Comparison of ENCODE assay signal across 20 cellular contexts in the genomic region with DNA sequence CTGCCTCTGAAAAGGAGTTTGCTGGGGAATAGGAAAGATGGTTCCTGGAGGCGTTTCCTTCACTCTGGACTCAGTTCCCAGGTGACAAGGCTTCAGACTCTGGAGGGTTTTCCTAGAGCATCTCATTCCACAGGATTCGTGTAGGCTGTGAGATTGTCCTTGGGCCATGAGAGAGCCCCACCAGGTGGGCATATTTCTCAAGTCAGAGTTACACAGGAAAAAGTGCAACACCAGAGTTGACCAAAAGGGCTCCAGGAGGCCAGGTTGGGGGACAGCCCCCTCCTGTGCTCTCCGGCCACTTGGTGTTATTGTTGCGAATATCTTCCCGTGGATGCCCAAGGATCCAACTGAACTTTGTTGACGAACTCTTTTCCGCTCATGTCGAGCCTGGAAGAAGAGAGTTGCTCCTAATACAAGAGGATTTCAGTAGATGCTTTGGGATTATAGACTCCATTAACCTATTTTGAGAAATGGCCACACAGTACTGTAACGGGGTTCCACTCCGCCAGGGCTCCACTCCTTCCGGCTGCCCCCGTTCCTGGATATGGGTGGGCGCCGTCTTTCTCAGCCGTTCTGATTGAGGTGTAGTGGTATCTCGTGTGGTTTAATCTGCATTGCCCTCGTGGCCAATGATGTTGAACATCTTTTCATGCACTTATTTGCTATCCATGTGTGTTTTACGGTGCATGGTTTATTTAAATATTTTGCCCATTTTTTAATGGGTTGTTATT.
"Had no signal": no experiment of that assay in that cellular context is flagged by ENCODE, and none has a peak within 500 bp of the region (broad histone marks: within the 10 kb centered on the region; RNA-seq: fewer than 3 reads in every experiment).

No MANE protein-coding gene starts in this region.

- DNase-seq: activated CD4-positive, alpha-beta T cell treated with anti-CD3 and anti-CD28 coated beads, Interleukin-2, amount 50 U/mL, for 48 hours; activated CD8-positive, alpha-beta memory T cell treated with anti-CD3 and anti-CD28 coated beads, Interleukin-2, amount 50 U/mL, for 48 hours; activated effector memory CD4-positive, alpha-beta T cell treated with anti-CD3 and anti-CD28 coated beads, Interleukin-2, amount 50 U/mL, for 16 hours; activated T-cell treated with anti-CD3 and anti-CD28 coated beads, Interleukin-2, amount 50 U/mL, for 48 hours; foreskin fibroblast; left colon; lower lobe of right lung; midbrain; occipital lobe; retina; stimulated activated CD4-positive, alpha-beta T cell treated with anti-CD3 and anti-CD28 coated beads, Interleukin-12 subunit alpha, Interleukin-12 subunit beta, amount 100 ng/mL, for 4 hours; stimulated activated CD4-positive, alpha-beta T cell treated with anti-CD3 and anti-CD28 coated beads, Interleukin-1b, Interleukin-23, amount 100 ng/mL, for 48 hours; stimulated activated CD8-positive, alpha-beta memory T cell treated with anti-CD3 and anti-CD28 coated beads, Interleukin-4, amount 100 ng/mL, for 48 hours; stimulated activated naive CD4-positive, alpha-beta T cell had no signal

- H3K4me3 ChIP-seq: dorsolateral prefrontal cortex, lower lobe of right lung, tibial nerve, vagina had no signal

- H3K27ac ChIP-seq: dorsolateral prefrontal cortex, epithelial cell of prostate, lower lobe of right lung, tibial nerve, vagina had no signal

- H3K9me3 ChIP-seq: lower lobe of right lung, vagina had no signal

- H3K27me3 ChIP-seq: tibial nerve, vagina had no signal

- H3K9me3 Mint-ChIP-seq: activated naive CD4-positive, alpha-beta T cell treated with anti-CD3 and anti-CD28 coated beads, Interleukin-2, amount 50 U/mL, for 24 hours had no signal

- FAIRE-seq: TTC549 had no signal

- ATAC-seq: left colon, lower lobe of right lung had no signal

- H3K36me3 ChIP-seq: lower lobe of right lung, tibial nerve, vagina had no signal

- H3K4me3 Mint-ChIP-seq: activated naive CD4-positive, alpha-beta T cell treated with anti-CD3 and anti-CD28 coated beads, Interleukin-2, amount 50 U/mL, for 24 hours had no signal

- H3K27ac Mint-ChIP-seq: activated naive CD4-positive, alpha-beta T cell treated with anti-CD3 and anti-CD28 coated beads, Interleukin-2, amount 50 U/mL, for 24 hours had no signal

- H3K4me1 ChIP-seq: lower lobe of right lung, tibial nerve, vagina had no signal

- H3K36me3 Mint-ChIP-seq: activated naive CD4-positive, alpha-beta T cell treated with anti-CD3 and anti-CD28 coated beads, Interleukin-2, amount 50 U/mL, for 24 hours had no signal

- H3K4me1 Mint-ChIP-seq: activated naive CD4-positive, alpha-beta T cell treated with anti-CD3 and anti-CD28 coated beads, Interleukin-2, amount 50 U/mL, for 24 hours had no signal
